12 cellular contexts compared by ENCODE assay signal in the genomic region with DNA sequence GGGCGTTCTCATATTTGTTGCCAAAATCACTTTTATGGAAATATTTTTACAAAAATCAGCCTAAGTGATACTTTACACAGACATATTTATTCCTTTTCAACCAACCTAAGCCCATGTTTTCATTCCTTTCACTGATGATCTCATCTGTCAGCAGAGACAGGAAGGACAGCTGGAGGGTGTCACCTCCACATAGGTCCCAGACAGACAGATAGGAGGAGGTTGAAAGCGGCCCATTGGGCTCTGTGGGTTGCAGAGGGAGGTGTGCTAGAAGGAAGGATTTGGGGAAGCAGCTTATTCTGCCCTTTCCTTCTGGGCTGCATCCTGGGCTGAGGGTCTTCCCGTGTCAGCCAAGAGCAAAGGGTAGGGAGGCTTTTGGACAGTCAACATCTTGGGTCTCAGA. TPM values are rescaled to one million over a fixed set of nuclear protein-coding genes. Genes with fewer than 3 reads are reported as not detected.
DNase-seq lines count a peak whose midpoint lies in the region; ATAC-seq, FAIRE-seq and TF ChIP-seq lines count a peak whose summit lies in the region.
"Had no signal": no experiment of that assay in that cellular context is flagged by ENCODE, and none has a peak within 500 bp of the region (broad histone marks: within the 10 kb centered on the region; RNA-seq: fewer than 3 reads in every experiment).

No MANE protein-coding gene starts in this region.

- no TSS peak for BruUV-seq in GM12878 (replicated peaks; lab: Mats Ljungman, UMichigan)

- no peak for TF ChIP-seq EP300 in GM12878 (IDR thresholded peaks at IDR 0.05; ENCODE audit: borderline replicate concordance in 1 of 2, control insufficient read depth in 1 of 2, low read depth in 2 of 2, low read length in 2 of 2)

- H3K27me3 Mint-ChIP-seq in activated B cell treated with CpG ODN at 0.5 μM for 24 hours: no peaks in the 10 kb centered on the region

- H3K4me1 ChIP-seq in GM12878 (ENCODE audit: control insufficient read depth, insufficient read depth, low read length) (peaks cover 41% of the 10 kb centered on the region), adrenal gland (replicated peaks in 1 of 2) (peaks cover 21 to 27% of the 10 kb centered on the region in 2 donors)

- POLR2A ChIA-PET in activated B cell treated with CpG ODN at 0.5 μM for 24 hours (lab: Charles Lee) (interaction anchor here (1.3 to 3.2 kb wide), 3 partner anchors 12 to 18 kb away, joined by 4 to 17 read pairs (median 11); no protein-coding TSS in a partner anchor), GM12878 (lab: Charles Lee) (interaction anchor here (0.9 to 1.3 kb wide), 3 partner anchors 12 to 60 kb away, joined by 3 to 5 read pairs (median 4); no protein-coding TSS in a partner anchor)

- H3K4me1 Mint-ChIP-seq in activated B cell treated with CpG ODN at 0.5 μM for 24 hours: peaks cover 73% of the 10 kb centered on the region

- H3K9ac ChIP-seq in GM12878 (ENCODE audit: control insufficient read depth, insufficient read depth, low read length): no peak overlapping the region

- intact Hi-C loops in activated B cell treated with CpG ODN at 0.5 μM for 24 hours (cut with micrococcal nuclease) (loop anchor here (2.0 kb wide), 1 partner anchor 25 kb away; no protein-coding TSS in a partner anchor), GM12878 (cut with micrococcal nuclease; ENCODE audit: unreplicated experiment) (loop anchor here (2.0 kb wide), 1 partner anchor 59 kb away; no protein-coding TSS in a partner anchor), adrenal gland (cut with DNase I) (no loop called here), dorsolateral prefrontal cortex (cut with DNase I) (no loop called here)

- no peak for TF ChIP-seq CTCF in activated B cell treated with CpG ODN at 0.5 μM for 24 hours (IDR thresholded peaks at IDR 0.05)
- no peak for TF ChIP-seq CTCF in GM12878 (IDR thresholded peaks at IDR 0.05 in 2 of 3, conservative IDR thresholded peaks at IDR 0.05 in 1 of 3; ENCODE audit: control insufficient read depth in 2 of 3, extremely low read depth in 1 of 3, insufficient read depth in 1 of 3, low read depth in 3 of 3, low read length in 3 of 3)
- no peak for TF ChIP-seq CTCF in adrenal gland (IDR thresholded peaks at IDR 0.05)
- no peak for TF ChIP-seq CTCF in dorsolateral prefrontal cortex (IDR thresholded peaks at IDR 0.05 in 54 of 56, conservative IDR thresholded peaks at IDR 0.05 in 2 of 56; ENCODE audit: low read depth in 1 of 56, partially characterized antibody in 56 of 56)

- no peaks in the 10 kb centered on the region for H4K20me1 ChIP-seq in GM12878 (ENCODE audit: control insufficient read depth, insufficient read depth)

- in situ Hi-C loops in GM12878 (cut with MboI): no loop called here

- peak overlapping the region; percentile 57 for H2AFZ ChIP-seq in GM12878 (ENCODE audit: control insufficient read depth, low read depth, low read length)

- H3K36me3 ChIP-seq in GM12878 (ENCODE audit: control insufficient read depth in 2 of 2, insufficient read depth in 2 of 2, low read length in 1 of 2): no peaks in the 10 kb centered on the region
- no peaks in the 10 kb centered on the region for H3K36me3 ChIP-seq in adrenal gland (replicated peaks in 1 of 2)
- H3K36me3 ChIP-seq: suprapubic skin had no signal

- peak overlapping the region; percentile 96 for H3K27ac Mint-ChIP-seq in activated B cell treated with CpG ODN at 0.5 μM for 24 hours
- H3K27ac Mint-ChIP-seq: mesothelial cell of epicardium had no signal

- TF ChIP-seq POLR2A in GM12878 (IDR thresholded peaks at IDR 0.05; ENCODE audit: low read depth, low read length): no peak
- no peak for TF ChIP-seq POLR2A in adrenal gland (IDR thresholded peaks at IDR 0.05)

- H3K27me3 ChIP-seq in GM12878 (replicated peaks in 1 of 2; ENCODE audit: control insufficient read depth in 2 of 2, insufficient read depth in 2 of 2, low read length in 1 of 2) (no peaks in the 10 kb centered on the region), adrenal gland (no peaks in the 10 kb centered on the region), dorsolateral prefrontal cortex (no peaks in the 10 kb centered on the region)
- H3K27me3 ChIP-seq: suprapubic skin had no signal

- ATAC-seq in activated B cell treated with CpG ODN at 0.5 μM for 24 hours (ENCODE audit: low read depth) (no peak), GM12878 (no peak), HG02938 (IDR thresholded peaks at IDR 0.05; ENCODE audit: unreplicated experiment) (no peak)
- peak; percentile 37 for ATAC-seq in stimulated activated naive CD8-positive, alpha-beta T cell treated with anti-CD3 and anti-CD28 coated beads, Interleukin-15, Interleukin-2, amounts not matched to agents 100 U/mL and 50 U/mL, for 24 hours

- DNase-seq in DMS53 (lab: John Stamatoyannopoulos, UW) (peak; percentile 43), DMS53 treated with DMSO at 0.1 percent for 48 hours (lab: John Stamatoyannopoulos, UW; ENCODE audit: unreplicated experiment) (no peak), activated B cell treated with CpG ODN at 0.5 μM for 24 hours (no peak), GM12878 (ENCODE audit: low read depth, low spot score) (no peak), adrenal gland (no peak), dorsolateral prefrontal cortex (no peak)
- peak; percentile 47 for DNase-seq in stimulated activated naive CD8-positive, alpha-beta T cell treated with anti-CD3 and anti-CD28 coated beads, Interleukin-15, Interleukin-2, amounts not matched to agents 100 U/mL and 50 U/mL, for 24 hours
- DNase-seq: cortex of kidney had no signal

- SMC1A ChIA-PET in GM12878 (lab: Charles Lee; ENCODE audit: uncharacterized antibody, unreplicated experiment): interaction anchor here (1.2 to 2.8 kb wide), 8 partner anchors 8 to 149 kb away, joined by 3 to 27 read pairs (median 6); no protein-coding TSS in a partner anchor

- H3K27ac ChIP-seq in GM12878 (ENCODE audit: control insufficient read depth, insufficient read depth): no peak overlapping the region
- no peak overlapping the region for H3K27ac ChIP-seq in adrenal gland
- H3K27ac ChIP-seq in dorsolateral prefrontal cortex: no peak overlapping the region
- H3K27ac ChIP-seq: 22Rv1, suprapubic skin had no signal

- TF ChIP-seq RAD21 in GM12878 (IDR thresholded peaks at IDR 0.05; ENCODE audit: insufficient read depth, low read depth, low read length): no peak

- H3K9me3 Mint-ChIP-seq in activated B cell treated with CpG ODN at 0.5 μM for 24 hours: peaks cover 3% of the 10 kb centered on the region

- H3K36me3 Mint-ChIP-seq in activated B cell treated with CpG ODN at 0.5 μM for 24 hours (ENCODE audit: low read depth): no peaks in the 10 kb centered on the region
- H3K36me3 Mint-ChIP-seq: mesothelial cell of epicardium had no signal

- H3K9me3 ChIP-seq in GM12878 (replicated peaks; ENCODE audit: control insufficient read depth, insufficient read depth, low read length): no peaks in the 10 kb centered on the region; the same call in 2 of the 3 replicates
- H3K9me3 ChIP-seq in adrenal gland (replicated peaks in 1 of 3): no peaks in the 10 kb centered on the region
- H3K9me3 ChIP-seq: suprapubic skin had no signal

- CTCF ChIA-PET in activated B cell treated with CpG ODN at 0.5 μM for 24 hours (lab: Charles Lee) (interaction anchor here (0.6 to 2.1 kb wide), 4 partner anchors 18 to 1277 kb away, joined by 3 to 21 read pairs (median 6); no protein-coding TSS in a partner anchor), GM12878 (lab: Yijun Ruan, JAX) (interaction anchor here (0.7 to 3.1 kb wide), 5 partner anchors 11 to 95 kb away, joined by 3 to 34 read pairs (median 4); no protein-coding TSS in a partner anchor)

- H3K4me3 ChIP-seq in GM12878 (no peak overlapping the region), adrenal gland (no peak overlapping the region), dorsolateral prefrontal cortex (no peak overlapping the region)
- H3K4me3 ChIP-seq: suprapubic skin had no signal

- RAD21 ChIA-PET in GM12878 (lab: Charles Lee; ENCODE audit: unreplicated experiment): interaction anchor here (1.3 to 4.0 kb wide), 4 partner anchors 18 to 40 kb away, joined by 3 to 28 read pairs (median 5); no protein-coding TSS in a partner anchor

- FAIRE-seq in GM12878 (lab: Jason Lieb, UNC): no peak

- no peaks in the 10 kb centered on the region for H3K79me2 ChIP-seq in GM12878 (ENCODE audit: control insufficient read depth, insufficient read depth, low read length)

- 30% methylated on average over 3 of the region's 3 CpGs for WGBS in GM12878 (ENCODE audit: insufficient coverage, insufficient replicate concordance, low lambda C conversion rate, missing lambda C conversion rate)
- WGBS in adrenal gland, 4 donors: 63 to 74% (median 70%) methylated on average over 3 of the region's 3 CpGs

- no peak overlapping the region for H3K4me3 Mint-ChIP-seq in activated B cell treated with CpG ODN at 0.5 μM for 24 hours
- H3K4me3 Mint-ChIP-seq: mesothelial cell of epicardium had no signal

- H3K4me2 ChIP-seq in GM12878 (ENCODE audit: control insufficient read depth, insufficient read depth): no peak overlapping the region

RNA-seq across cellular contexts. Expression of a gene that starts 26.0 kb away (rescaled TPM):
- 68.0 and 79.7 TPM in 2 replicates for total RNA-seq in activated B cell treated with CpG ODN at 0.5 μM for 24 hours
- 179 and 180 TPM in 2 replicates for total RNA-seq in GM12878 (2013; cell fraction: nucleolus; rRNA removed)
- total RNA-seq in GM12878 (2014; rRNA removed): 42.2 and 49.8 TPM in 2 replicates
- 34.9 and 40.6 TPM in 2 replicates for total RNA-seq in GM12878 (2014; rRNA removed; fragmentation: Illumina TruSeq; extraction: Trizol)
- total RNA-seq in GM12878 (2021): 120 and 136 TPM in 2 replicates
- polyA plus RNA-seq in GM12878 (2011; ENCODE audit: low read depth): 38.6 TPM
- polyA plus RNA-seq in GM12878 (2011; rRNA removed): 24.7 and 30.8 TPM in 2 replicates
- polyA plus RNA-seq in GM12878 (2011; cell fraction: cytosol; rRNA removed): 36.3 and 42.2 TPM in 2 replicates
- polyA plus RNA-seq in GM12878 (2011; cell fraction: nucleus; rRNA removed): 273 and 286 TPM in 2 replicates
- polyA plus RNA-seq in GM12878 (2012): 68.5 and 75.6 TPM in 2 replicates
- 31.9 and 57.1 TPM in 2 replicates for polyA plus RNA-seq in GM12878 (2014; fragmentation: Illumina TruSeq; extraction: Trizol)
- 10 to 100 TPM; 15.1 to 22.7 TPM for polyA plus RNA-seq in GM12878 (2014; fragmentation: Nextera tagmentation; extraction: Ambion mirVana)
- polyA plus RNA-seq in GM12878 (2014; rRNA removed): 55.0 and 64.8 TPM in 2 replicates
- 10 to 100 TPM; 35.1 to 44.1 TPM for polyA plus RNA-seq in GM12878 (2016; fragmentation: Nextera tagmentation; extraction: Ambion mirVana)
- 35.0 and 57.4 TPM in 2 replicates for polyA minus RNA-seq in GM12878 (2011; rRNA and poly(A)+ RNA removed)
- 40.2 and 46.0 TPM in 2 replicates for polyA minus RNA-seq in GM12878 (2011; cell fraction: cytosol; rRNA and poly(A)+ RNA removed)
- 77.4 and 123 TPM in 2 replicates for polyA minus RNA-seq in GM12878 (2011; cell fraction: nucleus; rRNA and poly(A)+ RNA removed)
- 10 to 100 TPM; 21.0 to 57.0 (median 27.5) TPM for total RNA-seq in adrenal gland
- 10 to 100 TPM; 11.5 to 19.6 (median 19.1) TPM for polyA plus RNA-seq in adrenal gland
- 100 to 1,000 TPM in 116 of 120 experiments, 10 to 100 TPM in 4; 90.5 to 697 (median 192) TPM for total RNA-seq in dorsolateral prefrontal cortex

Comparison
In these comparisons a context has a peak if more than half of its experiments do, and no peak if none do; other contexts are left out.
1. DNase-seq: peak in DMS53 (single experiment) and stimulated activated naive CD8-positive, alpha-beta T cell treated with anti-CD3 and anti-CD28 coated beads, Interleukin-15, Interleukin-2, amounts not matched to agents 100 U/mL and 50 U/mL, for 24 hours (single experiment); none in DMS53 treated with DMSO at 0.1 percent for 48 hours (single experiment), activated B cell treated with CpG ODN at 0.5 μM for 24 hours (single experiment), GM12878 (single experiment), adrenal gland (0 of 7) and dorsolateral prefrontal cortex (0 of 10).
2. intact Hi-C loops: an anchor here in activated B cell treated with CpG ODN at 0.5 μM for 24 hours (2.0 kb wide) and GM12878 (2.0 kb wide); none called in adrenal gland and dorsolateral prefrontal cortex.